Comparison of ENCODE assay signal across 2 cellular contexts in the genomic region with DNA sequence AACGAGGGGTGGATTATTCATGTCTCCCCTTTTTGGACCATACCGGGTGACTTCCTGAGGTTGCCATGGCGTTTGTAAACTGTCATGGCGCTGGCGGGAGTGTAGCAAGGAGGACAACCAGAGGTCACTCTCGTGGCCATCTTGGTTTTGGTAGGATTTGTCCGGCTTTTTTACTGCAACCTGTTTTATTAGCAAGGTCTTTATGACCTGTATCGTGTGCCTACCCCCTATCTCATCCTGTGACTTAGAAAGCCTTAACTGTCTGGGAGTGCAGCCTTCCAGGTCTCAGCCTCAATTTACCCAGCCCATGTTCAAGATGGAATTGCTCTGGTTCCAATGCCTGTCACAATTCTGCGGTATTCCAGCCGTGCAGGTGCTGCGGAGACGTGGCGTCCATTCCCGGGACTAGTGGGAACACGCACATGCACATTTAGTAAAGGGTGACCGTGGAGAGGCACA.
TF ChIP-seq lines count a peak whose summit lies in the region.

No MANE protein-coding gene starts in this region.

TF ChIP-seq in HepG2, 621 proteins besides CTCF, POLR2A, EP300 and RAD21:
- TF ChIP-seq YY1 (IDR thresholded peaks at IDR 0.05; ENCODE audit: insufficient read depth, insufficient replicate concordance, low read depth, low read length) (peak; percentile 63), RFX3 (CRISPR knock-in tag; IDR thresholded peaks at IDR 0.05) (peak; percentile 32; the same call in 1 of the 2 replicates), KAT8 (CRISPR knock-in tag; IDR thresholded peaks at IDR 0.05) (no peak)

TF ChIP-seq in H1, 55 proteins besides CTCF, POLR2A, EP300 and RAD21:
- TF ChIP-seq, protein P1, sequence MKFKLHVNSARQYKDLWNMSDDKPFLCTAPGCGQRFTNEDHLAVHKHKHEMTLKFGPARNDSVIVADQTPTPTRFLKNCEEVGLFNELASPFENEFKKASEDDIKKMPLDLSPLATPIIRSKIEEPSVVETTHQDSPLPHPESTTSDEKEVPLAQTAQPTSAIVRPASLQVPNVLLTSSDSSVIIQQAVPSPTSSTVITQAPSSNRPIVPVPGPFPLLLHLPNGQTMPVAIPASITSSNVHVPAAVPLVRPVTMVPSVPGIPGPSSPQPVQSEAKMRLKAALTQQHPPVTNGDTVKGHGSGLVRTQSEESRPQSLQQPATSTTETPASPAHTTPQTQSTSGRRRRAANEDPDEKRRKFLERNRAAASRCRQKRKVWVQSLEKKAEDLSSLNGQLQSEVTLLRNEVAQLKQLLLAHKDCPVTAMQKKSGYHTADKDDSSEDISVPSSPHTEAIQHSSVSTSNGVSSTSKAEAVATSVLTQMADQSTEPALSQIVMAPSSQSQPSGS (IDR thresholded peaks at IDR 0.05; ENCODE audit: low read length): no peak
- TF ChIP-seq HDAC2 (IDR thresholded peaks at IDR 0.05; ENCODE audit: borderline replicate concordance in 1 of 2, low read depth in 2 of 2, low read length in 2 of 2) (no peak), YY1 (IDR thresholded peaks at IDR 0.05; ENCODE audit: low read depth, low read length) (peak; percentile 77; the same call in 1 of the 2 replicates), RXRA (IDR thresholded peaks at IDR 0.05; ENCODE audit: insufficient read depth, low read depth, low read length) (no peak)
